In the genomic region with DNA sequence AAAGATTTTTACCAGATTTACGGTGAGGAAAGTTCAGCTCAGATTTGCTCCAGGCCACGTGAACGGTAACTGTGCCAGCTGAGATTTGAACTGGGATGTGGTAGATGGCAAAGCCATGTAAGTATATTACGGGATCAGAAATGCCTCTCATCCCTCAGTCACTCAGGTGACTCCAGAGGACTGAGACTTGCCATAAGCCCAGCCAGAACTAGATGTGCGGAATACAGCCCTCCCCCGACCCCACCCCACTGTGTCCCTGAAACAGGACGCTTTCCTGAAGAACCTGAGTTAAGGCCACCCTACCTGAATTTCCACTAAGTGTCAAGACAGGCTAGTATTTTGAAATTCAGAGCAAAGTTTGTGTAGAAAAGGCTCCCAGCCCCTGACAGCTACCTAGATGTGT, we compare ENCODE assay signal across 19 cellular contexts. TPM values are rescaled to one million over a fixed set of nuclear protein-coding genes. Genes with fewer than 3 reads are reported as not detected.
DNase-seq lines count a peak whose midpoint lies in the region; ATAC-seq, FAIRE-seq and TF ChIP-seq lines count a peak whose summit lies in the region.
"Had no signal": no experiment of that assay in that cellular context is flagged by ENCODE, and none has a peak within 500 bp of the region (broad histone marks: within the 10 kb centered on the region; RNA-seq: fewer than 3 reads in every experiment).

No MANE protein-coding gene starts in this region.

- H3K27ac ChIP-seq in K562 (ENCODE audit: extremely low read depth, low read depth, low read length) = no peak overlapping the region
- H3K27ac ChIP-seq in mucosa of rectum (ENCODE audit: low read depth in 2 of 2, low read length in 2 of 2) = peak overlapping the region; percentile 93 to 96
- H3K27ac ChIP-seq in brain microvascular endothelial cell = no peak overlapping the region
- no peak overlapping the region for H3K27ac ChIP-seq in foreskin keratinocyte
- H3K27ac ChIP-seq: hepatocyte, right lobe of liver had no signal

- H3K36me3 ChIP-seq in K562 (ENCODE audit: control insufficient read depth, insufficient read depth, low read length) (peaks cover 15% of the 10 kb centered on the region), mucosa of rectum (ENCODE audit: control insufficient read depth in 2 of 2, insufficient read depth in 2 of 2, low read length in 2 of 2) (no peaks in the 10 kb centered on the region), brain microvascular endothelial cell (replicated peaks) (peaks cover 20% of the 10 kb centered on the region)
- H3K36me3 ChIP-seq: right lobe of liver had no signal

- H3K9me3 ChIP-seq in K562 (replicated peaks; ENCODE audit: control insufficient read depth, insufficient read depth, low read depth, low read length) (no peaks in the 10 kb centered on the region), mucosa of rectum (ENCODE audit: control insufficient read depth in 2 of 2, low read length in 2 of 2) (no peaks in the 10 kb centered on the region)
- H3K9me3 ChIP-seq: right lobe of liver had no signal

- H3K36me3 Mint-ChIP-seq in natural killer cell = no peaks in the 10 kb centered on the region
- no peaks in the 10 kb centered on the region for H3K36me3 Mint-ChIP-seq in natural killer cell treated with Interleukin-12 subunit alpha and Interleukin-12 subunit beta and Interleukin-15 and Interleukin-18, amount 100 ng/mL, for 72 hours

- H3K27me3 Mint-ChIP-seq in natural killer cell (ENCODE audit: low read depth in 2 of 2) = peaks cover 28 to 41% of the 10 kb centered on the region in 2 donors
- H3K27me3 Mint-ChIP-seq in natural killer cell treated with Interleukin-12 subunit alpha and Interleukin-12 subunit beta and Interleukin-15 and Interleukin-18, amount 100 ng/mL, for 72 hours = peaks cover 20 to 29% of the 10 kb centered on the region in 2 donors

- TF ChIP-seq RAD21 in K562 (CRISPR knock-in tag; conservative IDR thresholded peaks at IDR 0.05 in 1 of 2, IDR thresholded peaks at IDR 0.05 in 1 of 2) = no peak

- no peak for TF ChIP-seq POLR2A in K562 (conservative IDR thresholded peaks at IDR 0.05)

- H3K79me2 ChIP-seq in K562 (ENCODE audit: control insufficient read depth, insufficient read depth, low read length) = peaks cover 36% of the 10 kb centered on the region

- peak overlapping the region; percentile 29 for H3K4me3 Mint-ChIP-seq in natural killer cell
- no peak overlapping the region for H3K4me3 Mint-ChIP-seq in natural killer cell treated with Interleukin-12 subunit alpha and Interleukin-12 subunit beta and Interleukin-15 and Interleukin-18, amount 100 ng/mL, for 72 hours
- H3K4me3 Mint-ChIP-seq: activated naive CD8-positive, alpha-beta T cell treated with anti-CD3 and anti-CD28 coated beads, Interleukin-2, amount 50 U/mL, for 24 hours had no signal

- CTCF ChIA-PET in K562 (lab: Yijun Ruan, JAX; ENCODE audit: low intra/inter-chr PET ratio) = no interaction called here

- no peak for FAIRE-seq in K562 (lab: Jason Lieb, UNC)

- H3K9ac ChIP-seq in K562 (ENCODE audit: insufficient read depth in 1 of 2, low read depth in 2 of 2, low read length in 2 of 2) (no peak overlapping the region), mucosa of rectum (ENCODE audit: low read depth in 1 of 2, low read length in 2 of 2) (peak overlapping the region in 1 of 2 donors; percentile 26)

- no peaks in the 10 kb centered on the region for H3K9me3 Mint-ChIP-seq in natural killer cell
- no peaks in the 10 kb centered on the region for H3K9me3 Mint-ChIP-seq in natural killer cell treated with Interleukin-12 subunit alpha and Interleukin-12 subunit beta and Interleukin-15 and Interleukin-18, amount 100 ng/mL, for 72 hours
- H3K9me3 Mint-ChIP-seq: activated naive CD8-positive, alpha-beta T cell treated with anti-CD3 and anti-CD28 coated beads, Interleukin-2, amount 50 U/mL, for 24 hours; effector memory CD8-positive, alpha-beta T cell had no signal

- peaks cover 0 to 6% of the 10 kb centered on the region in 2 donors for H3K4me1 Mint-ChIP-seq in natural killer cell
- no peaks in the 10 kb centered on the region for H3K4me1 Mint-ChIP-seq in natural killer cell treated with Interleukin-12 subunit alpha and Interleukin-12 subunit beta and Interleukin-15 and Interleukin-18, amount 100 ng/mL, for 72 hours (ENCODE audit: low read depth in 2 of 2)

- H3K4me3 ChIP-seq in K562 = no peak overlapping the region
- no peak overlapping the region for H3K4me3 ChIP-seq in mucosa of rectum (ENCODE audit: low read length in 2 of 2)
- no peak overlapping the region for H3K4me3 ChIP-seq in brain microvascular endothelial cell (ENCODE audit: low read depth, low read length)
- H3K4me3 ChIP-seq: hepatocyte, right lobe of liver had no signal

- WGBS in K562 (ENCODE audit: insufficient coverage, low coverage, missing lambda C conversion rate) = 70% methylated on average over 6 of the region's 7 CpGs

- H3K27ac Mint-ChIP-seq in natural killer cell = no peak overlapping the region
- H3K27ac Mint-ChIP-seq in natural killer cell treated with Interleukin-12 subunit alpha and Interleukin-12 subunit beta and Interleukin-15 and Interleukin-18, amount 100 ng/mL, for 72 hours = no peak overlapping the region
- H3K27ac Mint-ChIP-seq: activated naive CD8-positive, alpha-beta T cell treated with anti-CD3 and anti-CD28 coated beads, Interleukin-2, amount 50 U/mL, for 24 hours; effector memory CD8-positive, alpha-beta T cell had no signal

- POLR2A ChIA-PET in K562 (lab: Yijun Ruan, JAX) = interaction anchor here (0.6 to 1.6 kb wide), 5 partner anchors 8 to 667 kb away, joined by 3 to 4 read pairs (median 4); no protein-coding TSS in a partner anchor

- no peak for TF ChIP-seq EP300 in K562 (IDR thresholded peaks at IDR 0.05; ENCODE audit: low read length)

- H3K27me3 ChIP-seq in K562 (ENCODE audit: control insufficient read depth in 2 of 2, insufficient read depth in 2 of 2, low read length in 2 of 2) = no peaks in the 10 kb centered on the region
- H3K27me3 ChIP-seq in mucosa of rectum (ENCODE audit: control insufficient read depth in 2 of 2, insufficient read depth in 2 of 2, low read length in 2 of 2) = peaks cover 0 to 3% of the 10 kb centered on the region in 2 donors
- H3K27me3 ChIP-seq in brain microvascular endothelial cell (replicated peaks) = no peaks in the 10 kb centered on the region
- H3K27me3 ChIP-seq in foreskin keratinocyte = no peaks in the 10 kb centered on the region
- H3K27me3 ChIP-seq: hepatocyte, right lobe of liver had no signal

- intact Hi-C loops in natural killer cell (cut with micrococcal nuclease) (no loop called here), K562 (cut with micrococcal nuclease) (no loop called here)

- H4K20me1 ChIP-seq in K562 (replicated peaks; ENCODE audit: control insufficient read depth, insufficient read depth, low read length) = no peaks in the 10 kb centered on the region

- in situ Hi-C loops in K562 (cut with MboI) (no loop called here), brain microvascular endothelial cell (cut with HindIII; ENCODE audit: low pct_ligation_motif_present, low sequenced_read_pairs) (no loop called here)

- no peak for DNase-seq in natural killer cell
- DNase-seq in natural killer cell treated with Interleukin-12 subunit alpha and Interleukin-12 subunit beta and Interleukin-15 and Interleukin-18, amount 100 ng/mL, for 72 hours (ENCODE audit: low spot score) = no peak
- no peak for DNase-seq in K562 (ENCODE audit: extremely low read depth in 1 of 4, low spot score in 3 of 4)
- DNase-seq in HUDEP-2 (lab: John Stamatoyannopoulos, UW; ENCODE audit: unreplicated experiment in 76 of 76) = no peak
- no peak for DNase-seq in brain microvascular endothelial cell
- no peak for DNase-seq in foreskin keratinocyte
- DNase-seq: activated CD4-positive, alpha-beta T cell treated with anti-CD3 and anti-CD28 coated beads for 4 hours; activated naive CD8-positive, alpha-beta T cell treated with anti-CD3 and anti-CD28 coated beads, Interleukin-2, amount 50 U/mL, for 24 hours; activated T-cell treated with anti-CD3 and anti-CD28 coated beads, Interleukin-2, amount 50 U/mL, for 1 hour; caudate nucleus; effector memory CD8-positive, alpha-beta T cell; islet precursor cell; NCI-H2029; NCI-H526 treated with DMSO at 0.1 percent for 48 hours; right lobe of liver; stimulated activated CD4-positive, alpha-beta T cell treated with anti-CD3 and anti-CD28 coated beads, Interleukin-2, amount 100 ng/mL, for 24 hours had no signal

- no peak for ATAC-seq in natural killer cell
- no peak for ATAC-seq in natural killer cell treated with Interleukin-12 subunit alpha and Interleukin-12 subunit beta and Interleukin-15 and Interleukin-18, amount 100 ng/mL, for 72 hours
- ATAC-seq in K562 = no peak
- ATAC-seq in GM21526 (IDR thresholded peaks at IDR 0.05; ENCODE audit: low FRiP score, unreplicated experiment) = no peak
- ATAC-seq in foreskin keratinocyte = no peak
- ATAC-seq: activated naive CD8-positive, alpha-beta T cell treated with anti-CD3 and anti-CD28 coated beads, Interleukin-2, amount 50 U/mL, for 24 hours; effector memory CD8-positive, alpha-beta T cell; right lobe of liver had no signal

- peaks cover 16 to 35% of the 10 kb centered on the region in 2 experiments for H3K4me1 ChIP-seq in K562 (replicated peaks in 1 of 2; ENCODE audit: control insufficient read depth in 2 of 2, insufficient read depth in 2 of 2, low read length in 2 of 2)
- peaks cover 15 to 51% of the 10 kb centered on the region in 2 donors for H3K4me1 ChIP-seq in mucosa of rectum (ENCODE audit: control insufficient read depth in 2 of 2, insufficient read depth in 2 of 2, low read length in 2 of 2)
- peaks cover 23% of the 10 kb centered on the region for H3K4me1 ChIP-seq in foreskin keratinocyte

- TF ChIP-seq CTCF in natural killer cell (IDR thresholded peaks at IDR 0.05) (no peak), K562 (IDR thresholded peaks at IDR 0.05 in 2 of 3, conservative IDR thresholded peaks at IDR 0.05 in 1 of 3; ENCODE audit: insufficient read depth in 2 of 3, low read depth in 1 of 3, low read length in 3 of 3) (no peak), brain microvascular endothelial cell (IDR thresholded peaks at IDR 0.05; ENCODE audit: low read depth, low read length, missing control alignments) (no peak), foreskin keratinocyte (conservative IDR thresholded peaks at IDR 0.05) (no peak)

- H3K9me1 ChIP-seq in K562 (ENCODE audit: control insufficient read depth, insufficient read depth, low read length) = no peaks in the 10 kb centered on the region

- no TSS peak for BruUV-seq in K562 (replicated peaks; lab: Mats Ljungman, UMichigan)

- H2AFZ ChIP-seq in K562 (ENCODE audit: low read depth, low read length) = no peak overlapping the region

- H3K4me2 ChIP-seq in K562 (ENCODE audit: insufficient read depth, low read length) = no peak overlapping the region

RNA-seq across cellular contexts. Expression of gene FHL2, which starts 1.3 kb away (rescaled TPM):
- total RNA-seq in natural killer cell = 1 to 10 TPM in 1 of 3 donors, under 1 TPM in 2; 0.26 to 1.3 (median 0.84) TPM
- total RNA-seq in natural killer cell treated with Interleukin-12 subunit alpha and Interleukin-12 subunit beta and Interleukin-15 and Interleukin-18, amount 100 ng/mL, for 72 hours = under 1 TPM in 1 of 2 donors, not detected in 1; 0.95 TPM
- total RNA-seq in K562 (2011; cell fraction: chromatin; rRNA removed; ENCODE audit: low replicate concordance) = 11.6 and 14.9 TPM in 2 replicates
- total RNA-seq in K562 (2011; cell fraction: nucleolus; rRNA removed) = 8.7 and 15.1 TPM in 2 replicates
- 14.7 and 16.9 TPM in 2 replicates for total RNA-seq in K562 (2011; cell fraction: nucleoplasm; rRNA removed)
- total RNA-seq in K562 (2014; rRNA removed) = 24.9 and 30.4 TPM in 2 replicates
- 20.4 and 23.9 TPM in 2 replicates for total RNA-seq in K562 (2014; rRNA removed; fragmentation: Illumina TruSeq; extraction: Trizol)
- total RNA-seq in K562 (2015; rRNA removed; fragmentation: Illumina TruSeq; extraction: Trizol) = 13.9 and 14.4 TPM in 2 replicates
- total RNA-seq in K562 (2021) = 31.4 and 33.6 TPM in 2 replicates
- 7.5 and 24.2 TPM in 2 replicates for polyA plus RNA-seq in K562 (2011; rRNA removed)
- 10.0 and 28.0 TPM in 2 replicates for polyA plus RNA-seq in K562 (2011; cell fraction: cytosol; rRNA removed)
- polyA plus RNA-seq in K562 (2011; cell fraction: nucleus; rRNA removed) = 3.5 and 10.2 TPM in 2 replicates
- polyA plus RNA-seq in K562 (2012) = 28.9 and 53.6 TPM in 2 replicates
- polyA plus RNA-seq in K562 (2014; fragmentation: Illumina TruSeq; extraction: Trizol) = 31.3 and 33.1 TPM in 2 replicates
- polyA plus RNA-seq in K562 (2014; fragmentation: Nextera tagmentation; extraction: Ambion mirVana) = 10 to 100 TPM; 13.7 to 16.6 TPM
- polyA plus RNA-seq in K562 (2014; rRNA removed) = 32.5 and 34.5 TPM in 2 replicates
- polyA minus RNA-seq in K562 (2011; rRNA and poly(A)+ RNA removed) = 9.1 and 18.7 TPM in 2 replicates
- polyA minus RNA-seq in K562 (2011; cell fraction: cytosol; rRNA and poly(A)+ RNA removed) = 5.1 and 5.5 TPM in 2 replicates
- 1.9 and 10.8 TPM in 2 replicates for polyA minus RNA-seq in K562 (2011; cell fraction: nucleus; rRNA and poly(A)+ RNA removed)
- 85.9 and 110 TPM in 2 replicates for total RNA-seq in foreskin keratinocyte
- 92.7 and 112 TPM in 2 replicates for polyA plus RNA-seq in foreskin keratinocyte

Comparison
In these comparisons a context has a peak if more than half of its experiments do, and no peak if none do; other contexts are left out.
1. H3K27ac ChIP-seq: peak in mucosa of rectum (2 of 2); none in K562 (single experiment), brain microvascular endothelial cell (single experiment) and foreskin keratinocyte (single experiment).
2. RNA of gene FHL2, which starts 1.3 kb away (total RNA-seq): 85.9 to 110 TPM in foreskin keratinocyte and 8.7 to 33.6 TPM in K562; 0.95 TPM in natural killer cell treated with Interleukin-12 subunit alpha and Interleukin-12 subunit beta and Interleukin-15 and Interleukin-18, amount 100 ng/mL, for 72 hours and 0.26 to 1.3 TPM in natural killer cell; every median in the first group is over 4 times any median in the second.